Comparison of ENCODE assay signal across 20 cellular contexts in genomic region chr14:76942288-76942778, GRCh38.
DNase-seq lines count a peak whose midpoint lies in the region; ATAC-seq, FAIRE-seq and TF ChIP-seq lines count a peak whose summit lies in the region.
"Had no signal": no experiment of that assay in that cellular context is flagged by ENCODE, and none has a peak within 500 bp of the region (broad histone marks: within the 10 kb centered on the region; RNA-seq: fewer than 3 reads in every experiment).

No MANE protein-coding gene starts in this region.

- DNase-seq in A549 (ENCODE audit: low read depth in 1 of 2, low spot score in 1 of 2) (no peak), A673 (ENCODE audit: low spot score) (no peak), NCI-H69 (lab: John Stamatoyannopoulos, UW) (peak; percentile 31), mesenchymal stem cell (no peak), NCI-H2196 (lab: John Stamatoyannopoulos, UW; ENCODE audit: unreplicated experiment) (no peak)
- DNase-seq: activated CD4-positive, CD25-positive, alpha-beta regulatory T cell; brain microvascular endothelial cell; foreskin fibroblast; hippocampal formation; lower lobe of right lung; NCI-H187 treated with DMSO at 0.1 percent for 48 hours; NCI-H446 treated with DMSO at 0.1 percent for 48 hours; Peyer's patch; right lobe of liver; stimulated activated naive CD4-positive, alpha-beta T cell treated with Interleukin-2 at 50 U/mL for 16 hours had no signal

- no peaks in the 10 kb centered on the region for H3K9me3 ChIP-seq in A549
- no peaks in the 10 kb centered on the region for H3K9me3 ChIP-seq in A673 (ENCODE audit: low read depth, low read length, poor library complexity, severe bottlenecking)
- H3K9me3 ChIP-seq in mesenchymal stem cell (ENCODE audit: control insufficient read depth, low read length) = no peaks in the 10 kb centered on the region
- H3K9me3 ChIP-seq: lower lobe of right lung, ovary, Peyer's patch, right lobe of liver had no signal

- no peak overlapping the region for H3K14ac ChIP-seq in mesenchymal stem cell (ENCODE audit: low read length in 2 of 2)

- H2BK5ac ChIP-seq in mesenchymal stem cell (ENCODE audit: low read depth, low read length, poor library complexity, severe bottlenecking) = no peak overlapping the region

- H3K36me3 ChIP-seq in A673 (ENCODE audit: insufficient read depth, low read length, poor library complexity, severe bottlenecking) = no peaks in the 10 kb centered on the region
- H3K36me3 ChIP-seq in mesenchymal stem cell (ENCODE audit: control insufficient read depth in 1 of 2, insufficient read depth in 2 of 2, low read depth in 1 of 2, low read length in 2 of 2) = no peaks in the 10 kb centered on the region
- H3K36me3 ChIP-seq: brain microvascular endothelial cell, lower lobe of right lung, ovary, Peyer's patch, right lobe of liver had no signal

- no TSS peak for BruUV-seq in A673 (replicated peaks; lab: Mats Ljungman, UMichigan)

- no peak overlapping the region for H2AFZ ChIP-seq in mesenchymal stem cell (ENCODE audit: low read depth, low read length)

- H3K4me2 ChIP-seq in A549 (no peak overlapping the region), mesenchymal stem cell (ENCODE audit: low read length, poor library complexity, severe bottlenecking) (no peak overlapping the region)

- H2BK12ac ChIP-seq in mesenchymal stem cell (ENCODE audit: low read length in 2 of 2) = peak overlapping the region in 1 of 2 experiments; percentile 45

- H3K18ac ChIP-seq in mesenchymal stem cell (ENCODE audit: low read depth in 1 of 2, low read length in 2 of 2) = peak overlapping the region; percentile 9 to 49

- no peaks in the 10 kb centered on the region for H3K79me1 ChIP-seq in mesenchymal stem cell (replicated peaks; ENCODE audit: low read length, poor library complexity, severe bottlenecking)

- H2BK120ac ChIP-seq in mesenchymal stem cell (ENCODE audit: low read depth, low read length) = no peak overlapping the region

- TF ChIP-seq RAD21 in A549 (conservative IDR thresholded peaks at IDR 0.05 in 1 of 2, IDR thresholded peaks at IDR 0.05 in 1 of 2) = no peak

- ATAC-seq in A549 (no peak), GM18511 (IDR thresholded peaks at IDR 0.05; ENCODE audit: unreplicated experiment) (no peak), GM19351 (IDR thresholded peaks at IDR 0.05; ENCODE audit: unreplicated experiment) (no peak)
- ATAC-seq: lower lobe of right lung, right lobe of liver had no signal

- H3K4ac ChIP-seq in mesenchymal stem cell (ENCODE audit: low read depth in 1 of 2, low read length in 2 of 2) = no peak overlapping the region

- CTCF ChIA-PET in A549 (lab: Yijun Ruan, JAX) (interaction anchor here (1.1 to 39.5 kb wide), 9 partner anchors 13 to 128 kb away, joined by 3 to 678 read pairs (median 5); no protein-coding TSS in a partner anchor), A673 (lab: Charles Lee) (no interaction called here)

- H3K4me3 ChIP-seq in A549 = no peak overlapping the region
- H3K4me3 ChIP-seq in A673 (ENCODE audit: low read depth, low read length, poor library complexity, severe bottlenecking) = no peak overlapping the region
- no peak overlapping the region for H3K4me3 ChIP-seq in mesenchymal stem cell (ENCODE audit: insufficient read depth in 1 of 2, low read depth in 1 of 2, low read length in 2 of 2)
- H3K4me3 ChIP-seq: lower lobe of right lung, ovary, Peyer's patch, right lobe of liver had no signal

- intact Hi-C loops in A673 (cut with micrococcal nuclease; ENCODE audit: unreplicated experiment) = no loop called here

- no peak for TF ChIP-seq EP300 in A549 (IDR thresholded peaks at IDR 0.05)

- POLR2A ChIA-PET in A549 (lab: Yijun Ruan, JAX) = interaction anchor here (0.5 to 2.1 kb wide), 4 partner anchors 11 to 98 kb away, joined by 5 to 6 read pairs (median 6); no protein-coding TSS in a partner anchor
- POLR2A ChIA-PET in A673 (lab: Charles Lee; ENCODE audit: low non-redundant PET) = no interaction called here

- H3K27me3 ChIP-seq in A673 (replicated peaks; ENCODE audit: insufficient read depth, low read depth, low read length, poor library complexity) (no peaks in the 10 kb centered on the region), mesenchymal stem cell (ENCODE audit: control insufficient read depth in 1 of 2, insufficient read depth in 1 of 2, low read length in 2 of 2) (no peaks in the 10 kb centered on the region)
- H3K27me3 ChIP-seq: brain microvascular endothelial cell, ovary, Peyer's patch, right lobe of liver had no signal

- no peak overlapping the region for H4K91ac ChIP-seq in mesenchymal stem cell (ENCODE audit: low read length)

- 76% methylated on average over 6 of the region's 6 CpGs for WGBS in A549 (ENCODE audit: missing lambda C conversion rate)
- 90% methylated on average over 6 of the region's 6 CpGs for WGBS in mesenchymal stem cell

- TF ChIP-seq POLR2A in A549 (IDR thresholded peaks at IDR 0.05; ENCODE audit: low read length) = no peak

- H3K27ac ChIP-seq in A549 (peak overlapping the region; percentile 27 to 68; a peak in 4 of 6 replicates), A673 (ENCODE audit: low read depth, low read length, poor library complexity, severe bottlenecking) (peak overlapping the region; percentile 40), mesenchymal stem cell (ENCODE audit: low read length, poor library complexity, severe bottlenecking) (no peak overlapping the region)
- H3K27ac ChIP-seq: brain microvascular endothelial cell, HL-60, lower lobe of right lung, Peyer's patch, right lobe of liver had no signal

- TF ChIP-seq CTCF in A549 (IDR thresholded peaks at IDR 0.05) = no peak
- TF ChIP-seq CTCF in A673 (conservative IDR thresholded peaks at IDR 0.05; ENCODE audit: low read depth, low read length) = no peak

- H4K8ac ChIP-seq in mesenchymal stem cell (ENCODE audit: low read length) = no peak overlapping the region

- no peak overlapping the region for H2BK15ac ChIP-seq in mesenchymal stem cell (ENCODE audit: low read depth, poor library complexity, severe bottlenecking)

- peaks cover 51% of the 10 kb centered on the region for H3K4me1 ChIP-seq in A549
- peaks cover 19% of the 10 kb centered on the region for H3K4me1 ChIP-seq in A673 (ENCODE audit: insufficient read depth, low read length, poor library complexity, severe bottlenecking)
- peaks cover 23% of the 10 kb centered on the region for H3K4me1 ChIP-seq in mesenchymal stem cell (ENCODE audit: control insufficient read depth, insufficient read depth, low read depth, low read length)

- FAIRE-seq in A549 (lab: Jason Lieb, UNC) = no peak
- FAIRE-seq: islet of Langerhans had no signal

- no peak overlapping the region for H3K9ac ChIP-seq in mesenchymal stem cell (ENCODE audit: low read length)

- H3K23ac ChIP-seq in mesenchymal stem cell (ENCODE audit: low read length in 2 of 2) = no peak overlapping the region

- no peak overlapping the region for H2AK5ac ChIP-seq in mesenchymal stem cell (ENCODE audit: low read length, severe bottlenecking)

TF ChIP-seq in A549, 52 proteins besides CTCF, POLR2A, EP300 and RAD21:
- TF ChIP-seq HES2 (IDR thresholded peaks at IDR 0.05) (no peak), CHD2 (IDR thresholded peaks at IDR 0.05; ENCODE audit: low read length, partially characterized antibody) (no peak), ELK1 (IDR thresholded peaks at IDR 0.05; ENCODE audit: low read depth, low read length) (no peak)
